Comparison of ENCODE assay signal across 8 cellular contexts in the genomic region with DNA sequence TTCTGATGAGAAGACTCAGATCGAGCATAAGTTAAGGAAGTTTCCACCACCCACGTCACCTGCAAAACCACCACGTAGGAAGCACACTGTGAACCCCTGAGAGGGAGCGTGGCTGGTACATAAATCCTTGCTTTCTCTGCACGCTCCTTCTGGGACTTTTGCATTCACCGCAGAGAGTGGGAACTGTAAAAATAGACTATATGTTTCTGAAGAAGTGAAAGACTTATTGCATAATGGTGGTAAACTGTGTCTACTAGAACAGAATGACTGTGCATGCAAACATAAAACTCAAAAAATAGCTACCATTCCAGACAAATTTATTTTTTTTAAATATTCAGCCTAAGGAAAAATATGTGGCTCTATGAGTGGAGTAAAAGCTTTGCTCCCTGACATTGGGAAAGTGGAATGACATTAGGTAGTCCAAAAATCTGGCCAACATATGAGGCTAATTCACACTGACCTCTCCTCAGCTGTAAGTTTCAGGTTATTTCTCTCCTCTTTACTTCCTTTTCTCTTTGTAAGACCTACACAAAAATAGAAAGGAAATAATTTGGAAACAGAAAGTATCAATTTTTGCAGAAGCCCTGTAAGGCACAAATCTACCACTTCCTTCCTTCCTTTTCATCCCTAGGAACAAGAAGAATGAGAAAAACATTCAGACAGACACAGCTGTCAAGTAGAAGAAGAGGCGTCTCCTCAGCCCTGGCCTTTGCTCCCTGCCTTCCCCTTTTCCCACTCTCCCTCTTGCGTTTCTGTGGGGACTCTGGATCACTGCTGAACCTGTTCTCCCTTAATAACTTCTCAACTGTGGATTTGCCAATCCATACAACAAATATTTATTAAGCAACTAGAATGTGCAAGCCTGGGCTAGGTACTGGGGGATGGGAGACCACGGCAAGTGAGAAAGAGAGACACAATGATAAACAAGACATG.
DNase-seq lines count a peak whose midpoint lies in the region; ATAC-seq and TF ChIP-seq lines count a peak whose summit lies in the region.

No MANE protein-coding gene starts in this region.

- H3K27me3 Mint-ChIP-seq in T-helper 17 cell: no peaks in the 10 kb centered on the region

- H3K4me3 ChIP-seq in epithelial cell of esophagus (ENCODE audit: low read length): no peak overlapping the region

- H3K36me3 Mint-ChIP-seq in T-helper 17 cell (ENCODE audit: low read depth): no peaks in the 10 kb centered on the region

- H3K4me1 Mint-ChIP-seq in T-helper 17 cell: peaks cover 21% of the 10 kb centered on the region

- DNase-seq in T-helper 17 cell (no peak), epithelial cell of esophagus (ENCODE audit: low read depth) (peak; percentile 9), cerebellum (ENCODE audit: low spot score) (no peak), HuH-7 (ENCODE audit: low spot score) (no peak), NCI-H345 (lab: John Stamatoyannopoulos, UW) (no peak)
- peak in 5 of 6 experiments; percentile 3 to 63 (median 49) for DNase-seq in stimulated activated naive CD4-positive, alpha-beta T cell (lab: John Stamatoyannopoulos, UW)

- ATAC-seq in GM18858 (IDR thresholded peaks at IDR 0.05; ENCODE audit: unreplicated experiment) (peak; percentile 85), HG02885 (IDR thresholded peaks at IDR 0.05; ENCODE audit: poor library complexity, unreplicated experiment) (peak; percentile 86), T-helper 17 cell (peak; percentile 74)

- H3K4me3 Mint-ChIP-seq in T-helper 17 cell: peak overlapping the region; percentile 86

- peak overlapping the region; percentile 95 for H3K27ac Mint-ChIP-seq in T-helper 17 cell

- no peaks in the 10 kb centered on the region for H3K9me3 ChIP-seq in T-helper 17 cell (ENCODE audit: control insufficient read depth, low read length, poor library complexity, severe bottlenecking)

- TF ChIP-seq CTCF in epithelial cell of esophagus (IDR thresholded peaks at IDR 0.05; ENCODE audit: insufficient read depth, low read depth, low read length, missing control alignments): no peak

Comparison
In these comparisons a context has a peak if more than half of its experiments do, and no peak if none do; other contexts are left out.
1. DNase-seq: peak in epithelial cell of esophagus (single experiment) and stimulated activated naive CD4-positive, alpha-beta T cell (5 of 6); none in T-helper 17 cell (0 of 3), cerebellum (single experiment), HuH-7 (single experiment) and NCI-H345 (single experiment).
2. Peak in every context shown above with its lines, with median percentiles within 50 percentile points of each other: ATAC-seq.